10 cellular contexts compared by ENCODE assay signal in the genomic region with DNA sequence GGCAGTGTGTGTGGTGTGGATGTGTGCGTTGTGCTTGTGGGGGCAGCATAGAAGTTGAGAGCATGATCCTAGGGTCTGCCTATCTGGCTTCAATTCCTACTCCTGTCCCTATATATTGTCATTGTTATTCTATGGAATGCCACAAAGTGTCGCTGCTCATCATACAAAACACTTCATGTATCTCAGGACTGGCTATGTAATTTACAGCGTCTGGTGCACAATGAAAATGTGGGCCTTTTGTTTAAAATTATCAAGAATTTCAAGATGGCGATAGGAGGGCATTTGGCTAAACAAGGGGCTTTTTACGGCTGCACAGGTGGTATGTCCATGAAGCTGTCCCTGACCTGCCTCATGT. TPM values are rescaled to one million over a fixed set of nuclear protein-coding genes. Genes with fewer than 3 reads are reported as not detected.
DNase-seq lines count a peak whose midpoint lies in the region; ATAC-seq, FAIRE-seq and TF ChIP-seq lines count a peak whose summit lies in the region.
"Had no signal": no experiment of that assay in that cellular context is flagged by ENCODE, and none has a peak within 500 bp of the region (broad histone marks: within the 10 kb centered on the region; RNA-seq: fewer than 3 reads in every experiment).

No MANE protein-coding gene starts in this region.

- POLR2A ChIA-PET in endothelial cell of umbilical vein (lab: Charles Lee) = no interaction called here

- FAIRE-seq in endothelial cell of umbilical vein (lab: Jason Lieb, UNC) = no peak

- H3K9me3 ChIP-seq in DND-41 (ENCODE audit: insufficient read depth, low read length, severe bottlenecking) = no peaks in the 10 kb centered on the region
- no peaks in the 10 kb centered on the region for H3K9me3 ChIP-seq in endothelial cell of umbilical vein (replicated peaks; ENCODE audit: control insufficient read depth, insufficient read depth, low read length)

- CTCF ChIA-PET in endothelial cell of umbilical vein (lab: Charles Lee) = no interaction called here

- H3K4me1 ChIP-seq in DND-41 (ENCODE audit: insufficient read depth, low read length) = peaks cover 36% of the 10 kb centered on the region
- no peaks in the 10 kb centered on the region for H3K4me1 ChIP-seq in endothelial cell of umbilical vein (ENCODE audit: control insufficient read depth, extremely low read depth, insufficient read depth, low read length)

- H3K36me3 ChIP-seq in DND-41 (ENCODE audit: insufficient read depth, low read length) (no peaks in the 10 kb centered on the region), endothelial cell of umbilical vein (ENCODE audit: control insufficient read depth in 2 of 2, extremely low read depth in 1 of 2, insufficient read depth in 2 of 2, low read length in 2 of 2) (no peaks in the 10 kb centered on the region)

- H3K9me1 ChIP-seq in endothelial cell of umbilical vein (replicated peaks; ENCODE audit: control insufficient read depth, extremely low read depth, insufficient read depth, low read length) = no peaks in the 10 kb centered on the region

- no peak for TF ChIP-seq POLR2A in endothelial cell of umbilical vein (IDR thresholded peaks at IDR 0.05; ENCODE audit: low read depth, low read length)

- H2AFZ ChIP-seq in DND-41 (ENCODE audit: low read depth, low read length) (no peak overlapping the region), endothelial cell of umbilical vein (ENCODE audit: low read depth, low read length) (no peak overlapping the region)

- dilution Hi-C loops in endothelial cell of umbilical vein (cut with MboI; ENCODE audit: extremely low pct_ligation_motif_present, low sequenced_read_pairs) = no loop called here

- H3K4me3 ChIP-seq in DND-41 (ENCODE audit: low read depth in 1 of 2, low read length in 2 of 2) (peak overlapping the region in 1 of 2 experiments; percentile 43; a peak in 1 of 4 replicates), endothelial cell of umbilical vein (replicated peaks in 1 of 3; ENCODE audit: insufficient read depth in 1 of 3, low read depth in 1 of 3, low read length in 3 of 3) (no peak overlapping the region)

- DNase-seq in DND-41 (no peak), H4 (ENCODE audit: low spot score) (peak; percentile 53), NCI-H1694 treated with DMSO at 0.1 percent for 48 hours (lab: John Stamatoyannopoulos, UW) (peak; percentile 37), endothelial cell of umbilical vein (ENCODE audit: low read depth, low spot score) (peak; percentile 21), dedifferentiated amniotic fluid mesenchymal stem cell (ENCODE audit: extremely low spot score) (no peak), mucosa of gallbladder (ENCODE audit: low spot score) (no peak), iPS-NIHi7 (ENCODE audit: extremely low spot score) (no peak), hepatic stellate cell (ENCODE audit: low spot score) (no peak)

- H3K4me2 ChIP-seq in DND-41 (ENCODE audit: insufficient read depth, low read length) (peak overlapping the region; percentile 51; the same call in 1 of the 2 replicates), endothelial cell of umbilical vein (ENCODE audit: insufficient read depth, low read length) (no peak overlapping the region)

- no peak overlapping the region; the same call in 1 of the 2 replicates for H3K27ac ChIP-seq in DND-41 (ENCODE audit: low read length)
- H3K27ac ChIP-seq in endothelial cell of umbilical vein (ENCODE audit: insufficient read depth, low read depth, low read length) = no peak overlapping the region

- intact Hi-C loops in endothelial cell of umbilical vein (cut with micrococcal nuclease) = loop anchor here (1.0 kb wide), 1 partner anchor 45 kb away; no protein-coding TSS in a partner anchor

- TF ChIP-seq CTCF in DND-41 (IDR thresholded peaks at IDR 0.05; ENCODE audit: borderline replicate concordance, extremely low read depth, low read length, poor library complexity, severe bottlenecking) (peak; percentile 53), endothelial cell of umbilical vein (IDR thresholded peaks at IDR 0.05; ENCODE audit: extremely low read depth in 1 of 2, insufficient read depth in 1 of 2, low read depth in 1 of 2, low read length in 2 of 2) (no peak)

- no peaks in the 10 kb centered on the region for H4K20me1 ChIP-seq in DND-41 (ENCODE audit: insufficient read depth, low read length)
- H4K20me1 ChIP-seq in endothelial cell of umbilical vein (replicated peaks; ENCODE audit: control insufficient read depth, extremely low read depth, insufficient read depth, low read length) = no peaks in the 10 kb centered on the region

- ATAC-seq in DND-41 (ENCODE audit: insufficient read depth, low read depth) = peak; percentile 57; the same call in 1 of the 3 replicates

- no TSS peak for BruUV-seq in endothelial cell of umbilical vein (replicated peaks; lab: Mats Ljungman, UMichigan)

- H3K79me2 ChIP-seq in DND-41 (ENCODE audit: insufficient read depth, low read length) = peaks cover 12% of the 10 kb centered on the region
- H3K79me2 ChIP-seq in endothelial cell of umbilical vein (ENCODE audit: control insufficient read depth, insufficient read depth, low read length) = peaks cover 4% of the 10 kb centered on the region

- H3K27me3 ChIP-seq in DND-41 (ENCODE audit: insufficient read depth, low read length, poor library complexity) (no peaks in the 10 kb centered on the region), endothelial cell of umbilical vein (ENCODE audit: control insufficient read depth in 2 of 2, insufficient read depth in 2 of 2, low read length in 2 of 2) (no peaks in the 10 kb centered on the region)

- no peak overlapping the region for H3K9ac ChIP-seq in DND-41 (ENCODE audit: low read depth, low read length)
- H3K9ac ChIP-seq in endothelial cell of umbilical vein (replicated peaks; ENCODE audit: extremely low read depth, insufficient read depth, low read length) = no peak overlapping the region

TF ChIP-seq in endothelial cell of umbilical vein, 7 proteins besides CTCF, POLR2A, EP300 and RAD21:
- no peak for TF ChIP-seq FOS (IDR thresholded peaks at IDR 0.05; ENCODE audit: borderline replicate concordance, insufficient read depth, low read length)
- TF ChIP-seq GATA2 (IDR thresholded peaks at IDR 0.05; ENCODE audit: insufficient read depth, insufficient read length, low read depth, low read length) = no peak
- no peak for TF ChIP-seq MYC (IDR thresholded peaks at IDR 0.05; ENCODE audit: low read depth, low read length)
- TF ChIP-seq, protein P1, sequence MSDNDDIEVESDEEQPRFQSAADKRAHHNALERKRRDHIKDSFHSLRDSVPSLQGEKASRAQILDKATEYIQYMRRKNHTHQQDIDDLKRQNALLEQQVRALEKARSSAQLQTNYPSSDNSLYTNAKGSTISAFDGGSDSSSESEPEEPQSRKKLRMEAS (IDR thresholded peaks at IDR 0.05; ENCODE audit: insufficient read depth, insufficient read length) = no peak
- TF ChIP-seq JUN (IDR thresholded peaks at IDR 0.05; ENCODE audit: borderline replicate concordance, insufficient read depth, insufficient read length, low read depth) = no peak
- no peak for TF ChIP-seq EZH2 (IDR thresholded peaks at IDR 0.05; ENCODE audit: borderline replicate concordance, low read depth, low read length, severe bottlenecking)
- TF ChIP-seq POLR2AphosphoS5 (IDR thresholded peaks at IDR 0.05; ENCODE audit: insufficient read depth, low read depth, low read length) = no peak

RNA-seq across cellular contexts. Expression of gene SERPINB2, which starts 3.4 kb away (rescaled TPM):
- 0.39 and 1.0 TPM in 2 replicates for total RNA-seq in H4 (2014; rRNA removed; shearing (Covaris generic))
- total RNA-seq in endothelial cell of umbilical vein (0.24 and 0.39 TPM in 2 replicates), mucosa of gallbladder (not detected)
- polyA plus RNA-seq in endothelial cell of umbilical vein = 2.0 and 2.5 TPM in 2 replicates
- polyA plus RNA-seq in endothelial cell of umbilical vein (2011; cell fraction: cytosol; rRNA removed) = 5.7 and 10.5 TPM in 2 replicates
- 15.3 and 26.8 TPM in 2 replicates for polyA plus RNA-seq in endothelial cell of umbilical vein (2011; cell fraction: nucleus; rRNA removed)
- polyA plus RNA-seq in endothelial cell of umbilical vein (2012) = 0.34 and 10.5 TPM in 2 replicates
- 0.83 and 2.8 TPM in 2 replicates for polyA minus RNA-seq in endothelial cell of umbilical vein
- polyA minus RNA-seq in endothelial cell of umbilical vein (2011; cell fraction: cytosol; rRNA and poly(A)+ RNA removed) = not detected
- 7.7 and 14.2 TPM in 2 replicates for polyA minus RNA-seq in endothelial cell of umbilical vein (2011; cell fraction: nucleus; rRNA and poly(A)+ RNA removed)
- total RNA-seq: activated naive CD4-positive, alpha-beta T cell treated with anti-CD3 and anti-CD28 coated beads, Interleukin-2, amount 50 U/mL, for 72 hours; neural crest cell had no signal

RNA-seq across cellular contexts. Expression of gene SERPINB10, which starts 16.8 kb away (rescaled TPM):
- total RNA-seq in H4 (2014; rRNA removed; shearing (Covaris generic)) = 1.0 TPM in 1 of 2 replicates, not detected in the other
- total RNA-seq in endothelial cell of umbilical vein (not detected in 2 replicates), mucosa of gallbladder (not detected)
- not detected in 2 replicates for polyA plus RNA-seq in endothelial cell of umbilical vein
- polyA plus RNA-seq in endothelial cell of umbilical vein (2011; cell fraction: cytosol; rRNA removed) = not detected in 2 replicates
- polyA plus RNA-seq in endothelial cell of umbilical vein (2011; cell fraction: nucleus; rRNA removed) = not detected in 2 replicates
- not detected in 2 replicates for polyA plus RNA-seq in endothelial cell of umbilical vein (2012)
- polyA minus RNA-seq in endothelial cell of umbilical vein = not detected in 2 replicates
- not detected for polyA minus RNA-seq in endothelial cell of umbilical vein (2011; cell fraction: cytosol; rRNA and poly(A)+ RNA removed)
- polyA minus RNA-seq in endothelial cell of umbilical vein (2011; cell fraction: nucleus; rRNA and poly(A)+ RNA removed) = not detected in 2 replicates
- total RNA-seq: activated naive CD4-positive, alpha-beta T cell treated with anti-CD3 and anti-CD28 coated beads, Interleukin-2, amount 50 U/mL, for 72 hours; neural crest cell had no signal

RNA-seq across cellular contexts. Expression of gene HMSD, which starts 58.2 kb away (rescaled TPM):
- 0.12 TPM in 1 of 2 replicates, not detected in the other for total RNA-seq in H4 (2014; rRNA removed; shearing (Covaris generic))
- total RNA-seq in endothelial cell of umbilical vein = not detected in 2 replicates
- 0.06 and 0.08 TPM in 2 replicates for polyA plus RNA-seq in endothelial cell of umbilical vein
- 0.04 and 0.06 TPM in 2 replicates for polyA plus RNA-seq in endothelial cell of umbilical vein (2011; cell fraction: cytosol; rRNA removed)
- polyA plus RNA-seq in endothelial cell of umbilical vein (2011; cell fraction: nucleus; rRNA removed) = 0.08 and 0.14 TPM in 2 replicates
- 1.9 and 15.0 TPM in 2 replicates for polyA plus RNA-seq in endothelial cell of umbilical vein (2012)
- 0.15 TPM in 1 of 2 replicates, not detected in the other for polyA minus RNA-seq in endothelial cell of umbilical vein
- polyA minus RNA-seq in endothelial cell of umbilical vein (2011; cell fraction: cytosol; rRNA and poly(A)+ RNA removed) = not detected
- not detected in 2 replicates for polyA minus RNA-seq in endothelial cell of umbilical vein (2011; cell fraction: nucleus; rRNA and poly(A)+ RNA removed)
- total RNA-seq in mucosa of gallbladder = not detected

Comparison
In these comparisons a context has a peak if more than half of its experiments do, and no peak if none do; other contexts are left out.
1. DNase-seq: peak in H4 (single experiment), NCI-H1694 treated with DMSO at 0.1 percent for 48 hours (single experiment) and endothelial cell of umbilical vein (single experiment); none in DND-41 (single experiment), dedifferentiated amniotic fluid mesenchymal stem cell (single experiment), mucosa of gallbladder (single experiment), iPS-NIHi7 (single experiment) and hepatic stellate cell (single experiment).